Comparison of ENCODE assay signal across 1 cellular context in the genomic region with DNA sequence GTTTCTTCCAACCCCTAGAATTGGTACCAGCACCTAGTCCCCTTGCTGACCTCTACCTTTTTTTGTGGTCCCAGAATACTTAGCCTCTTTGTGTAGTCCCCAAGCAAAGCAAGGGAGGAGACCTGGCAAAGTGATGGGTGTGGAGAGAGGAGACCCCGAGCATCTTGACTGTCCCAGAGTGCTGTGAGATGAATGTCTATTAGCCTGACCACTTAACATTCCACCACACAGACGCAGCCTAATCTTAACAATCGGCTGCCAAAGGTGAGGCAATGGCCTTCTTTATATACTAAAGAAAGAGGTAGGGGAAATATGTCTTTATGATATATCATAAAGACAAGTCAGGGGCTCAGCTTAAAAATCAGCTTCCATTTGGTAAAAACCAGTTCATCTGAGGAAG.
TF ChIP-seq lines count a peak whose summit lies in the region.

No MANE protein-coding gene starts in this region.

TF ChIP-seq in GM23338, 12 proteins besides CTCF, POLR2A, EP300 and RAD21:
- TF ChIP-seq, protein P1, sequence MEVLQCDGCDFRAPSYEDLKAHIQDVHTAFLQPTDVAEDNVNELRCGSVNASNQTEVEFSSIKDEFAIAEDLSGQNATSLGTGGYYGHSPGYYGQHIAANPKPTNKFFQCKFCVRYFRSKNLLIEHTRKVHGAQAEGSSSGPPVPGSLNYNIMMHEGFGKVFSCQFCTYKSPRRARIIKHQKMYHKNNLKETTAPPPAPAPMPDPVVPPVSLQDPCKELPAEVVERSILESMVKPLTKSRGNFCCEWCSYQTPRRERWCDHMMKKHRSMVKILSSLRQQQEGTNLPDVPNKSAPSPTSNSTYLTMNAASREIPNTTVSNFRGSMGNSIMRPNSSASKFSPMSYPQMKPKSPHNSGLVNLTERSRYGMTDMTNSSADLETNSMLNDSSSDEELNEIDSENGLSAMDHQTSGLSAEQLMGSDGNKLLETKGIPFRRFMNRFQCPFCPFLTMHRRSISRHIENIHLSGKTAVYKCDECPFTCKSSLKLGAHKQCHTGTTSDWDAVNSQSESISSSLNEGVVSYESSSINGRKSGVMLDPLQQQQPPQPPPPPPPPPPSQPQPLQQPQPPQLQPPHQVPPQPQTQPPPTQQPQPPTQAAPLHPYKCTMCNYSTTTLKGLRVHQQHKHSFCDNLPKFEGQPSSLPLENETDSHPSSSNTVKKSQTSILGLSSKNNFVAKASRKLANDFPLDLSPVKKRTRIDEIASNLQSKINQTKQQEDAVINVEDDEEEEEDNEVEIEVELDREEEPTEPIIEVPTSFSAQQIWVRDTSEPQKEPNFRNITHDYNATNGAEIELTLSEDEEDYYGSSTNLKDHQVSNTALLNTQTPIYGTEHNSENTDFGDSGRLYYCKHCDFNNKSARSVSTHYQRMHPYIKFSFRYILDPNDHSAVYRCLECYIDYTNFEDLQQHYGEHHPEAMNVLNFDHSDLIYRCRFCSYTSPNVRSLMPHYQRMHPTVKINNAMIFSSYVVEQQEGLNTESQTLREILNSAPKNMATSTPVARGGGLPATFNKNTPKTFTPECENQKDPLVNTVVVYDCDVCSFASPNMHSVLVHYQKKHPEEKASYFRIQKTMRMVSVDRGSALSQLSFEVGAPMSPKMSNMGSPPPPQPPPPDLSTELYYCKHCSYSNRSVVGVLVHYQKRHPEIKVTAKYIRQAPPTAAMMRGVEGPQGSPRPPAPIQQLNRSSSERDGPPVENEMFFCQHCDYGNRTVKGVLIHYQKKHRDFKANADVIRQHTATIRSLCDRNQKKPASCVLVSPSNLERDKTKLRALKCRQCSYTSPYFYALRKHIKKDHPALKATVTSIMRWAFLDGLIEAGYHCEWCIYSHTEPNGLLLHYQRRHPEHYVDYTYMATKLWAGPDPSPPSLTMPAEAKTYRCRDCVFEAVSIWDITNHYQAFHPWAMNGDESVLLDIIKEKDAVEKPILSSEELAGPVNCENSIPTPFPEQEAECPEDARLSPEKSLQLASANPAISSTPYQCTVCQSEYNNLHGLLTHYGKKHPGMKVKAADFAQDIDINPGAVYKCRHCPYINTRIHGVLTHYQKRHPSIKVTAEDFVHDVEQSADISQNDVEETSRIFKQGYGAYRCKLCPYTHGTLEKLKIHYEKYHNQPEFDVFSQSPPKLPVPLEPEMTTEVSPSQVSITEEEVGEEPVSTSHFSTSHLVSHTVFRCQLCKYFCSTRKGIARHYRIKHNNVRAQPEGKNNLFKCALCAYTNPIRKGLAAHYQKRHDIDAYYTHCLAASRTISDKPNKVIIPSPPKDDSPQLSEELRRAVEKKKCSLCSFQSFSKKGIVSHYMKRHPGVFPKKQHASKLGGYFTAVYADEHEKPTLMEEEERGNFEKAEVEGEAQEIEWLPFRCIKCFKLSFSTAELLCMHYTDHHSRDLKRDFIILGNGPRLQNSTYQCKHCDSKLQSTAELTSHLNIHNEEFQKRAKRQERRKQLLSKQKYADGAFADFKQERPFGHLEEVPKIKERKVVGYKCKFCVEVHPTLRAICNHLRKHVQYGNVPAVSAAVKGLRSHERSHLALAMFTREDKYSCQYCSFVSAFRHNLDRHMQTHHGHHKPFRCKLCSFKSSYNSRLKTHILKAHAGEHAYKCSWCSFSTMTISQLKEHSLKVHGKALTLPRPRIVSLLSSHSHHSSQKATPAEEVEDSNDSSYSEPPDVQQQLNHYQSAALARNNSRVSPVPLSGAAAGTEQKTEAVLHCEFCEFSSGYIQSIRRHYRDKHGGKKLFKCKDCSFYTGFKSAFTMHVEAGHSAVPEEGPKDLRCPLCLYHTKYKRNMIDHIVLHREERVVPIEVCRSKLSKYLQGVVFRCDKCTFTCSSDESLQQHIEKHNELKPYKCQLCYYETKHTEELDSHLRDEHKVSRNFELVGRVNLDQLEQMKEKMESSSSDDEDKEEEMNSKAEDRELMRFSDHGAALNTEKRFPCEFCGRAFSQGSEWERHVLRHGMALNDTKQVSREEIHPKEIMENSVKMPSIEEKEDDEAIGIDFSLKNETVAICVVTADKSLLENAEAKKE (CRISPR knock-in tag; IDR thresholded peaks at IDR 0.05) = peak; percentile 35; the same call in 1 of the 2 replicates
- TF ChIP-seq EZH2phosphoT487 (IDR thresholded peaks at IDR 0.05; ENCODE audit: unreplicated experiment) = no peak
- TF ChIP-seq, protein P2, sequence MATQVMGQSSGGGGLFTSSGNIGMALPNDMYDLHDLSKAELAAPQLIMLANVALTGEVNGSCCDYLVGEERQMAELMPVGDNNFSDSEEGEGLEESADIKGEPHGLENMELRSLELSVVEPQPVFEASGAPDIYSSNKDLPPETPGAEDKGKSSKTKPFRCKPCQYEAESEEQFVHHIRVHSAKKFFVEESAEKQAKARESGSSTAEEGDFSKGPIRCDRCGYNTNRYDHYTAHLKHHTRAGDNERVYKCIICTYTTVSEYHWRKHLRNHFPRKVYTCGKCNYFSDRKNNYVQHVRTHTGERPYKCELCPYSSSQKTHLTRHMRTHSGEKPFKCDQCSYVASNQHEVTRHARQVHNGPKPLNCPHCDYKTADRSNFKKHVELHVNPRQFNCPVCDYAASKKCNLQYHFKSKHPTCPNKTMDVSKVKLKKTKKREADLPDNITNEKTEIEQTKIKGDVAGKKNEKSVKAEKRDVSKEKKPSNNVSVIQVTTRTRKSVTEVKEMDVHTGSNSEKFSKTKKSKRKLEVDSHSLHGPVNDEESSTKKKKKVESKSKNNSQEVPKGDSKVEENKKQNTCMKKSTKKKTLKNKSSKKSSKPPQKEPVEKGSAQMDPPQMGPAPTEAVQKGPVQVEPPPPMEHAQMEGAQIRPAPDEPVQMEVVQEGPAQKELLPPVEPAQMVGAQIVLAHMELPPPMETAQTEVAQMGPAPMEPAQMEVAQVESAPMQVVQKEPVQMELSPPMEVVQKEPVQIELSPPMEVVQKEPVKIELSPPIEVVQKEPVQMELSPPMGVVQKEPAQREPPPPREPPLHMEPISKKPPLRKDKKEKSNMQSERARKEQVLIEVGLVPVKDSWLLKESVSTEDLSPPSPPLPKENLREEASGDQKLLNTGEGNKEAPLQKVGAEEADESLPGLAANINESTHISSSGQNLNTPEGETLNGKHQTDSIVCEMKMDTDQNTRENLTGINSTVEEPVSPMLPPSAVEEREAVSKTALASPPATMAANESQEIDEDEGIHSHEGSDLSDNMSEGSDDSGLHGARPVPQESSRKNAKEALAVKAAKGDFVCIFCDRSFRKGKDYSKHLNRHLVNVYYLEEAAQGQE (IDR thresholded peaks at IDR 0.05; ENCODE audit: unreplicated experiment) = no peak
- TF ChIP-seq NANOG (IDR thresholded peaks at IDR 0.05; ENCODE audit: borderline replicate concordance) = 0 out of 2 replicates have a peak, but pooled peaks have one; percentile 13
